ENCODE assay signal across 35 cellular contexts in the genomic region with DNA sequence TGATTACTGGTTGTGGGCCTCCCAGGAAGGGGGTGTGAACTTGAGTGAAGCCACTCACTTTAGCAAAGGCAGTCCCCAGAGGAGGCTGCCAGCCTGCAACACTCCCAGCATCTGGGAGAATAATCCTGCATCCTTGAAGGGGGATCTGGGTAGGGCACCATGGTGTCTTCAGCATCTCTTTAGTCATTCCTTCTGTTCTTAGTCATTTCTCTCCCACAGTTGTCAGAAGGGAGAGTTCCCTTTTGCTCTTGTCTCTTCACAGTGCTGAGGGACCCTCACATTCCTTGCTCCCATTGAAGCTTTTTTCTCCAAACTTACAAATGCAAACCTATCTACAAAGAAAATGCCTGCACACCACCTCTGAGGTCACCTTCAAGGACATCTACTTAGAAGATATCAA.
"Had no signal": no experiment of that assay in that cellular context is flagged by ENCODE, and none has a peak within 500 bp of the region (broad histone marks: within the 10 kb centered on the region; RNA-seq: fewer than 3 reads in every experiment).

No MANE protein-coding gene starts in this region.

- H3K27me3 Mint-ChIP-seq: activated CD4-positive, alpha-beta memory T cell treated with anti-CD3 and anti-CD28 coated beads for 36 hours; activated naive CD4-positive, alpha-beta T cell treated with anti-CD3 and anti-CD28 coated beads, Interleukin-2, amount 50 U/mL, for 24 hours; activated naive CD8-positive, alpha-beta T cell had no signal

- H3K27ac ChIP-seq: ascending aorta, cardiac muscle cell, VCaP had no signal

- H3K36me3 Mint-ChIP-seq: activated CD4-positive, alpha-beta memory T cell treated with anti-CD3 and anti-CD28 coated beads for 36 hours; activated naive CD4-positive, alpha-beta T cell treated with anti-CD3 and anti-CD28 coated beads, Interleukin-2, amount 10 ng/mL, durations not matched to agents 7 days and 5 days; activated naive CD4-positive, alpha-beta T cell treated with anti-CD3 and anti-CD28 coated beads, Interleukin-2, amount 50 U/mL, for 24 hours; activated naive CD8-positive, alpha-beta T cell; brain had no signal

- H3K9me3 ChIP-seq: ascending aorta had no signal

- H3K4me3 ChIP-seq: ascending aorta, cardiac muscle cell had no signal

- H3K4me1 Mint-ChIP-seq: activated B cell treated with CpG ODN at 0.5 μM for 24 hours; activated naive CD4-positive, alpha-beta T cell treated with anti-CD3 and anti-CD28 coated beads, Interleukin-2, amount 10 ng/mL, durations not matched to agents 7 days and 5 days; activated naive CD4-positive, alpha-beta T cell treated with anti-CD3 and anti-CD28 coated beads, Interleukin-2, amount 50 U/mL, for 24 hours; brain; central memory CD8-positive, alpha-beta T cell had no signal

- H3K4me3 Mint-ChIP-seq: activated B cell treated with CpG ODN at 0.5 μM for 24 hours; activated CD4-positive, alpha-beta memory T cell treated with anti-CD3 and anti-CD28 coated beads for 36 hours; activated CD8-positive, alpha-beta T cell treated with anti-CD3 and anti-CD28 coated beads for 36 hours; activated naive CD4-positive, alpha-beta T cell treated with anti-CD3 and anti-CD28 coated beads, Interleukin-2, amount 10 ng/mL, durations not matched to agents 7 days and 5 days; activated naive CD4-positive, alpha-beta T cell treated with anti-CD3 and anti-CD28 coated beads, Interleukin-2, amount 50 U/mL, for 24 hours; activated naive CD8-positive, alpha-beta T cell; activated T-cell treated with anti-CD3 and anti-CD28 coated beads, Interleukin-2, amount 50 U/mL, for 4 hours; activated T-cell treated with anti-CD3 and anti-CD28 coated beads, Interleukin-2, amount 50 U/mL, for 72 hours; activated T-helper 1 cell treated with anti-CD3 and anti-CD28 coated beads, Interleukin-12 subunit alpha, Interleukin-12 subunit beta, Interleukin-2, Interleukin-4 antibody, amounts not matched to agents 30 ng/mL and 10 ng/mL and 1 ng/mL, durations not matched to agents 14 hours and 24 hours and 36 hours; brain; central memory CD8-positive, alpha-beta T cell; T-helper 1 cell treated with Interleukin-12 subunit alpha and Interleukin-12 subunit beta and Interleukin-4 antibody, amounts not matched to agents 30 μg/mL and 1 μg/mL, for 36 hours; T-helper 2 cell treated with Interferon-gamma antibody and Interleukin-4, amounts not matched to agents 5 μg/mL and 100 μg/mL, for 36 hours had no signal

- ATAC-seq: activated CD8-positive, alpha-beta T cell treated with anti-CD3 and anti-CD28 coated beads for 36 hours; activated T-cell treated with anti-CD3 and anti-CD28 coated beads, Interleukin-2, amount 50 U/mL, for 4 hours had no signal

- H3K36me3 ChIP-seq: ascending aorta, cardiac muscle cell had no signal

- H3K27ac Mint-ChIP-seq: activated B cell treated with CpG ODN at 0.5 μM for 24 hours; activated CD4-positive, alpha-beta memory T cell treated with anti-CD3 and anti-CD28 coated beads for 36 hours; activated CD8-positive, alpha-beta T cell treated with anti-CD3 and anti-CD28 coated beads for 36 hours; activated naive CD4-positive, alpha-beta T cell treated with anti-CD3 and anti-CD28 coated beads, Interleukin-2, amount 10 ng/mL, durations not matched to agents 7 days and 5 days; activated naive CD4-positive, alpha-beta T cell treated with anti-CD3 and anti-CD28 coated beads, Interleukin-2, amount 50 U/mL, for 24 hours; activated naive CD8-positive, alpha-beta T cell; activated T-cell treated with anti-CD3 and anti-CD28 coated beads, Interleukin-2, amount 50 U/mL, for 72 hours; activated T-helper 1 cell treated with anti-CD3 and anti-CD28 coated beads, Interleukin-12 subunit alpha, Interleukin-12 subunit beta, Interleukin-2, Interleukin-4 antibody, amounts not matched to agents 30 ng/mL and 10 ng/mL and 1 ng/mL, durations not matched to agents 14 hours and 24 hours and 36 hours; activated T-helper 2 cell treated with anti-CD3 and anti-CD28 coated beads, Interferon-gamma antibody, Interleukin-2, Interleukin-4, amounts not matched to agents 10 μg/mL and 5 μg/mL and 100 μg/mL, durations not matched to agents 14 hours and 24 hours and 36 hours; brain; T-helper 1 cell treated with Interleukin-12 subunit alpha and Interleukin-12 subunit beta and Interleukin-4 antibody, amounts not matched to agents 30 μg/mL and 1 μg/mL, for 36 hours; T-helper 2 cell treated with Interferon-gamma antibody and Interleukin-4, amounts not matched to agents 5 μg/mL and 100 μg/mL, for 36 hours had no signal

- H3K9me3 Mint-ChIP-seq: activated B cell treated with CpG ODN at 0.5 μM for 24 hours; activated CD4-positive, alpha-beta memory T cell treated with anti-CD3 and anti-CD28 coated beads for 36 hours; activated CD8-positive, alpha-beta T cell treated with anti-CD3 and anti-CD28 coated beads for 36 hours; activated naive CD4-positive, alpha-beta T cell treated with anti-CD3 and anti-CD28 coated beads, Interleukin-2, amount 10 ng/mL, durations not matched to agents 7 days and 5 days; activated naive CD4-positive, alpha-beta T cell treated with anti-CD3 and anti-CD28 coated beads, Interleukin-2, amount 50 U/mL, for 24 hours; activated T-cell treated with anti-CD3 and anti-CD28 coated beads, Interleukin-2, amount 50 U/mL, for 4 hours; activated T-cell treated with anti-CD3 and anti-CD28 coated beads, Interleukin-2, amount 50 U/mL, for 72 hours; activated T-helper 1 cell treated with anti-CD3 and anti-CD28 coated beads, Interleukin-12 subunit alpha, Interleukin-12 subunit beta, Interleukin-2, Interleukin-4 antibody, amounts not matched to agents 30 ng/mL and 10 ng/mL and 1 ng/mL, durations not matched to agents 14 hours and 24 hours and 36 hours; activated T-helper 2 cell treated with anti-CD3 and anti-CD28 coated beads, Interferon-gamma antibody, Interleukin-2, Interleukin-4, amounts not matched to agents 10 μg/mL and 5 μg/mL and 100 μg/mL, durations not matched to agents 14 hours and 24 hours and 36 hours; central memory CD8-positive, alpha-beta T cell; T-helper 1 cell treated with Interleukin-12 subunit alpha and Interleukin-12 subunit beta and Interleukin-4 antibody, amounts not matched to agents 30 μg/mL and 1 μg/mL, for 36 hours; T-helper 2 cell treated with Interferon-gamma antibody and Interleukin-4, amounts not matched to agents 5 μg/mL and 100 μg/mL, for 36 hours had no signal

- DNase-seq: activated B cell treated with CpG ODN at 0.5 μM for 24 hours; activated CD4-positive, alpha-beta memory T cell treated with anti-CD3 and anti-CD28 coated beads for 36 hours; activated CD4-positive, alpha-beta T cell treated with anti-CD3 and anti-CD28 coated beads for 48 hours; activated CD4-positive, alpha-beta T cell treated with anti-CD3 and anti-CD28 coated beads, Interleukin-2, amount 50 U/mL, for 1 hour; activated CD4-positive, alpha-beta T cell treated with anti-CD3 and anti-CD28 coated beads, Interleukin-2, amount 50 U/mL, for 4 hours; activated CD4-positive, CD25-positive, alpha-beta regulatory T cell treated with anti-CD3 and anti-CD28 coated beads, Interleukin-2, amount 50 U/mL, for 72 hours; activated CD8-positive, alpha-beta memory T cell treated with anti-CD3 and anti-CD28 coated beads, Interleukin-2, amount 50 U/mL, for 4 hours; activated CD8-positive, alpha-beta T cell treated with anti-CD3 and anti-CD28 coated beads for 36 hours; activated effector memory CD4-positive, alpha-beta T cell treated with Interleukin-2 at 50 U/mL for 16 hours; activated gamma-delta T cell; activated naive CD4-positive, alpha-beta T cell treated with anti-CD3 and anti-CD28 coated beads, Interleukin-2, amount 10 ng/mL, durations not matched to agents 7 days and 5 days; activated naive CD4-positive, alpha-beta T cell treated with Interleukin-2 at 50 U/mL for 16 hours; activated T-cell treated with anti-CD3 and anti-CD28 coated beads for 4 hours; activated T-cell treated with anti-CD3 and anti-CD28 coated beads, Interleukin-2, amount 50 U/mL, for 1 hour; activated T-cell treated with anti-CD3 and anti-CD28 coated beads, Interleukin-2, amount 50 U/mL, for 4 hours; activated T-cell treated with anti-CD3 and anti-CD28 coated beads, Interleukin-2, amount 50 U/mL, for 72 hours; amygdala; anterior cingulate cortex; caudate nucleus; cerebellar nuclear complex; SW 1271; T-helper 1 cell; T-helper 2 cell; T-helper 9 cell had no signal

- H3K4me1 ChIP-seq: ascending aorta had no signal

- H3K27me3 ChIP-seq: ascending aorta, cardiac muscle cell had no signal
